ENCODE assay signal across 6 cellular contexts in genomic region chr14:97791906-97792305, GRCh38.
"Had no signal": no experiment of that assay in that cellular context is flagged by ENCODE, and none has a peak within 500 bp of the region (broad histone marks: within the 10 kb centered on the region; RNA-seq: fewer than 3 reads in every experiment).

No MANE protein-coding gene starts in this region.

- H2AFZ ChIP-seq: GM23338 had no signal

- H3K4me2 ChIP-seq: GM23338 had no signal

- H3K27ac ChIP-seq: HL-60 had no signal

- DNase-seq: H9, HCEC 1CT, IMR-90 had no signal

- H3K4me3 ChIP-seq: GM23338, K562 had no signal

- H3K9me3 Mint-ChIP-seq: GM23338, H9 had no signal

- H3K4me3 Mint-ChIP-seq: GM23338, H9 had no signal

- H3K27ac Mint-ChIP-seq: GM23338, H9 had no signal

- H3K4me1 Mint-ChIP-seq: GM23338 had no signal
